ENCODE assay signal across 8 cellular contexts in the genomic region with DNA sequence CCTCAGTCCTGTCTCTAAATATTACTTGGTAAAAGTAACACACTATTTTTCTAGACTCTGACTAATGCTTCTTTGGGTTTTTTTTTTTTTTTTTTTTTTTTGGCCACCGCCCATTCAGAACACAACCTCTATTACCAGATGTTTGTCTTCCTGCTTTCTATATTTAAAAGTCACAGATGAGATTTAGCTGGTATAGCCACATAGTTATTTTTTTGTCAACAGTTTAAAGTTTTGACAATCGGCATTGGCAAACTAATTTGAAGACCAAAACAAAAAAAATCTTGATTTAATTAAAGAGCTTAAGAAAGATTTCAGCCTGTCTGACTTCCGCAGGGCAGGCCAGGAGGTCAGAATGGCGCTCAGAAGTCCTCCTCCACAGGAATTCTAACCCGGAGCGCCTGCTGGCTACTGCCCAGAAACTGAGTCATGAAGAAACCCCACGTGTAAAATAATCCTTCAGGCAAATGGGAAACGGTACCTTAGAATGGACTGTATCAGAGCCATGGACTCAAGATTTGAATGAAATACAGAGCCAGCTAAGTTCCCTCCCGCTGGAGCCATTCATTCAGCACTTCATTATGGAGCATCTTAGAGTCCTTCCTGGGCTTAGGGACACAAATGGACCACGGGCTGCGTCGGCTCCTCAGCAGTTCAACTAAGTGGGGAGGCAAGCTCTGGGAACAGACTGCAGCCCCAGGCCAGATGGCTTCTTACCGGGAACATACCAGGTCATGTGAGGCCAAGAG. TPM values are rescaled to one million over a fixed set of nuclear protein-coding genes. Genes with fewer than 3 reads are reported as not detected.
DNase-seq lines count a peak whose midpoint lies in the region; ATAC-seq, FAIRE-seq and TF ChIP-seq lines count a peak whose summit lies in the region.

No MANE protein-coding gene starts in this region.

- peaks cover 24 to 27% of the 10 kb centered on the region in 2 donors for H3K4me1 ChIP-seq in left lung
- H3K4me1 ChIP-seq in tibial nerve: peaks cover 0 to 60% (median 24%) of the 10 kb centered on the region in 4 donors
- no peaks in the 10 kb centered on the region for H3K4me1 ChIP-seq in small intestine (ENCODE audit: control insufficient read depth in 2 of 2, insufficient read depth in 1 of 2, low read depth in 1 of 2, low read length in 1 of 2)

- H3K4me3 ChIP-seq in cardiac fibroblast (replicated peaks in 1 of 2; ENCODE audit: low read depth in 2 of 2, low read length in 2 of 2): peak overlapping the region in 1 of 2 donors; percentile 9
- H3K4me3 ChIP-seq in left lung: no peak overlapping the region
- no peak overlapping the region for H3K4me3 ChIP-seq in tibial nerve
- no peak overlapping the region for H3K4me3 ChIP-seq in small intestine (ENCODE audit: low read depth in 1 of 2, low read length in 2 of 2)

- no peak for TF ChIP-seq POLR2A in tibial nerve (IDR thresholded peaks at IDR 0.05)

- ATAC-seq in left lung (peak; percentile 79), GM18498 (IDR thresholded peaks at IDR 0.05; ENCODE audit: unreplicated experiment) (no peak)

- H3K27ac ChIP-seq in left lung: peak overlapping the region; percentile 21 to 74
- peak overlapping the region; percentile 72 to 92 (median 80) for H3K27ac ChIP-seq in tibial nerve
- H3K27ac ChIP-seq in small intestine (ENCODE audit: low read depth in 1 of 2, low read length in 1 of 2): peak overlapping the region in 1 of 2 donors; percentile 73

- TF ChIP-seq CTCF in cardiac fibroblast (IDR thresholded peaks at IDR 0.05; ENCODE audit: low read depth, low read length): no peak
- TF ChIP-seq CTCF in left lung (IDR thresholded peaks at IDR 0.05): no peak
- no peak for TF ChIP-seq CTCF in tibial nerve (IDR thresholded peaks at IDR 0.05)

- no peaks in the 10 kb centered on the region for H3K27me3 ChIP-seq in left lung
- no peaks in the 10 kb centered on the region for H3K27me3 ChIP-seq in tibial nerve
- no peaks in the 10 kb centered on the region for H3K27me3 ChIP-seq in small intestine (ENCODE audit: control insufficient read depth in 2 of 2, insufficient read depth in 2 of 2, low read length in 2 of 2)

- H3K9me3 ChIP-seq in left lung (no peaks in the 10 kb centered on the region), tibial nerve (no peaks in the 10 kb centered on the region), small intestine (ENCODE audit: control insufficient read depth, low read depth) (no peaks in the 10 kb centered on the region)

- TF ChIP-seq EP300 in tibial nerve (IDR thresholded peaks at IDR 0.05): peak in 1 of 2 donors; percentile 85

- FAIRE-seq in small intestine (lab: Jason Lieb, UNC): no peak

- DNase-seq in LoVo (ENCODE audit: low spot score) (peak; percentile 65), cardiac fibroblast (ENCODE audit: low read depth in 2 of 2) (peak; percentile 98), left lung (peak in 1 of 2 donors; percentile 84), tibial nerve (ENCODE audit: low spot score in 2 of 2) (peak; percentile 85 to 94), small intestine (no peak), COLO668 (lab: John Stamatoyannopoulos, UW; ENCODE audit: unreplicated experiment) (no peak), HUDEP-2 (lab: John Stamatoyannopoulos, UW; ENCODE audit: unreplicated experiment in 76 of 76) (no peak)

- intact Hi-C loops in left lung (cut with DNase I): no loop called here

- H3K36me3 ChIP-seq in left lung (no peaks in the 10 kb centered on the region), tibial nerve (no peaks in the 10 kb centered on the region), small intestine (ENCODE audit: control insufficient read depth in 2 of 2, insufficient read depth in 2 of 2, low read length in 2 of 2) (no peaks in the 10 kb centered on the region)

- WGBS in tibial nerve, 2 donors: 10 to 16% methylated on average over 13 of the region's 13 CpGs
- WGBS in small intestine, 3 donors: 54 to 75% (median 71%) methylated on average over 13 of the region's 13 CpGs

RNA-seq across cellular contexts. Expression of gene PTPDC1, which starts 55.6 kb away (rescaled TPM):
- 10 to 100 TPM in 1 of 2 donors, 1 to 10 TPM in 1; 9.2 to 10.3 TPM for total RNA-seq in left lung
- total RNA-seq in tibial nerve: 10 to 100 TPM; 43.8 to 80.2 (median 65.3) TPM
- 1 to 10 TPM; 1.4 to 2.0 (median 1.7) TPM for polyA plus RNA-seq in small intestine

Comparison
In these comparisons a context has a peak if more than half of its experiments do, and no peak if none do; other contexts are left out.
1. DNase-seq: peak in LoVo (single experiment), cardiac fibroblast (2 of 2) and tibial nerve (2 of 2); none in small intestine (single experiment), COLO668 (single experiment) and HUDEP-2 (0 of 76).